8 cellular contexts compared by ENCODE assay signal in the genomic region with DNA sequence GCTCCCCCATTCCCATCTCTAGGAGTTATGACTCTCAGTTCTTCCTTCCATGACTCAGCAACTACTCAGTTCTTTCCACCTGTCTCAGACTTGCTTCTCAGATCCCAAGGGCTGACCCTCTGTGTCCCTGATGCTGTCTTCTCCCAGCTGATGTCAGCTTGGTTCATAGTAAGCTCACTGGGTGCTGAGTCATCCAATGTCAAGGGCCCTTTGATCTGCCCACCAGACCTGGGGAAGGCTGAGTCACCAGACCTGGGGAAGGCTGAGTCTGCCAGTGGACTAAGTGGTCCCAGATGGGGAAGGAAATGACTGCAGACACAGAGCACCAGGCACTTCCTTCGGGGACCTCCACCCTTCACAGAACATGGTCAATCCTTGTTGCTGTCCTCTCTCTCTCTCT.
DNase-seq lines count a peak whose midpoint lies in the region; FAIRE-seq and TF ChIP-seq lines count a peak whose summit lies in the region.

No MANE protein-coding gene starts in this region.

- POLR2A ChIA-PET in activated CD4-positive, alpha-beta memory T cell treated with anti-CD3 and anti-CD28 coated beads, Interleukin-2, amount 10 ng/mL, durations not matched to agents 7 days and 5 days (lab: Charles Lee), result no interaction called here

- H3K36me3 Mint-ChIP-seq in activated CD4-positive, alpha-beta memory T cell treated with anti-CD3 and anti-CD28 coated beads, Interleukin-2, amount 10 ng/mL, durations not matched to agents 7 days and 5 days (ENCODE audit: low read depth), result no peaks in the 10 kb centered on the region

- no peaks in the 10 kb centered on the region for H3K36me3 ChIP-seq in esophagus squamous epithelium

- H3K9me3 ChIP-seq in esophagus squamous epithelium, result no peaks in the 10 kb centered on the region

- no peak for TF ChIP-seq CTCF in esophagus squamous epithelium (IDR thresholded peaks at IDR 0.05)

- H3K9me3 Mint-ChIP-seq in activated CD4-positive, alpha-beta memory T cell treated with anti-CD3 and anti-CD28 coated beads, Interleukin-2, amount 10 ng/mL, durations not matched to agents 7 days and 5 days, result no peaks in the 10 kb centered on the region

- peaks cover 6% of the 10 kb centered on the region for H3K4me1 Mint-ChIP-seq in activated CD4-positive, alpha-beta memory T cell treated with anti-CD3 and anti-CD28 coated beads, Interleukin-2, amount 10 ng/mL, durations not matched to agents 7 days and 5 days

- no peaks in the 10 kb centered on the region for H3K4me1 ChIP-seq in esophagus squamous epithelium

- DNase-seq in EH (ENCODE audit: low read depth) (peak; percentile 91), HTR-8/SVneo (ENCODE audit: insufficient read length, low spot score) (peak; percentile 36), globus pallidus (ENCODE audit: low spot score) (peak; percentile 4), NCI-H187 (lab: John Stamatoyannopoulos, UW) (no peak), esophagus squamous epithelium (lab: John Stamatoyannopoulos, UW) (no peak), NCI-H2081 treated with DMSO at 0.1 percent for 48 hours (lab: John Stamatoyannopoulos, UW) (no peak)
- peak; percentile 38 for DNase-seq in activated CD4-positive, alpha-beta memory T cell treated with anti-CD3 and anti-CD28 coated beads, Interleukin-2, amount 10 ng/mL, durations not matched to agents 7 days and 5 days
- DNase-seq in stimulated activated CD8-positive, alpha-beta memory T cell treated with anti-CD3 and anti-CD28 coated beads, Interleukin-4, amount 100 ng/mL, for 24 hours (ENCODE audit: low read depth), result peak; percentile 43

- H3K4me3 ChIP-seq in esophagus squamous epithelium, result no peak overlapping the region

- no peaks in the 10 kb centered on the region for H3K27me3 ChIP-seq in esophagus squamous epithelium

- intact Hi-C loops in esophagus squamous epithelium (cut with DNase I), result no loop called here

- H3K4me3 Mint-ChIP-seq in activated CD4-positive, alpha-beta memory T cell treated with anti-CD3 and anti-CD28 coated beads, Interleukin-2, amount 10 ng/mL, durations not matched to agents 7 days and 5 days, result no peak overlapping the region

- CTCF ChIA-PET in activated CD4-positive, alpha-beta memory T cell treated with anti-CD3 and anti-CD28 coated beads, Interleukin-2, amount 10 ng/mL, durations not matched to agents 7 days and 5 days (lab: Charles Lee), result no interaction called here

- no peak for TF ChIP-seq POLR2A in esophagus squamous epithelium (IDR thresholded peaks at IDR 0.05)

- no peak overlapping the region for H3K27ac Mint-ChIP-seq in activated CD4-positive, alpha-beta memory T cell treated with anti-CD3 and anti-CD28 coated beads, Interleukin-2, amount 10 ng/mL, durations not matched to agents 7 days and 5 days

- H3K27me3 Mint-ChIP-seq in activated CD4-positive, alpha-beta memory T cell treated with anti-CD3 and anti-CD28 coated beads, Interleukin-2, amount 10 ng/mL, durations not matched to agents 7 days and 5 days, result peaks cover 9% of the 10 kb centered on the region

- FAIRE-seq in HTR-8/SVneo (lab: Jason Lieb, UNC), result peak; percentile 38

- 46 to 50% methylated on average over 1 of the region's 1 CpG for WGBS in esophagus squamous epithelium, 2 donors

- no peak overlapping the region for H3K27ac ChIP-seq in esophagus squamous epithelium

Comparison
In these comparisons a context has a peak if more than half of its experiments do, and no peak if none do; other contexts are left out.
1. DNase-seq: peak in EH (single experiment), HTR-8/SVneo (single experiment), activated CD4-positive, alpha-beta memory T cell treated with anti-CD3 and anti-CD28 coated beads, Interleukin-2, amount 10 ng/mL, durations not matched to agents 7 days and 5 days (single experiment), globus pallidus (single experiment) and stimulated activated CD8-positive, alpha-beta memory T cell treated with anti-CD3 and anti-CD28 coated beads, Interleukin-4, amount 100 ng/mL, for 24 hours (single experiment); none in NCI-H187 (0 of 2), esophagus squamous epithelium (single experiment) and NCI-H2081 treated with DMSO at 0.1 percent for 48 hours (single experiment).